1 cellular context compared by ENCODE assay signal in the genomic region with DNA sequence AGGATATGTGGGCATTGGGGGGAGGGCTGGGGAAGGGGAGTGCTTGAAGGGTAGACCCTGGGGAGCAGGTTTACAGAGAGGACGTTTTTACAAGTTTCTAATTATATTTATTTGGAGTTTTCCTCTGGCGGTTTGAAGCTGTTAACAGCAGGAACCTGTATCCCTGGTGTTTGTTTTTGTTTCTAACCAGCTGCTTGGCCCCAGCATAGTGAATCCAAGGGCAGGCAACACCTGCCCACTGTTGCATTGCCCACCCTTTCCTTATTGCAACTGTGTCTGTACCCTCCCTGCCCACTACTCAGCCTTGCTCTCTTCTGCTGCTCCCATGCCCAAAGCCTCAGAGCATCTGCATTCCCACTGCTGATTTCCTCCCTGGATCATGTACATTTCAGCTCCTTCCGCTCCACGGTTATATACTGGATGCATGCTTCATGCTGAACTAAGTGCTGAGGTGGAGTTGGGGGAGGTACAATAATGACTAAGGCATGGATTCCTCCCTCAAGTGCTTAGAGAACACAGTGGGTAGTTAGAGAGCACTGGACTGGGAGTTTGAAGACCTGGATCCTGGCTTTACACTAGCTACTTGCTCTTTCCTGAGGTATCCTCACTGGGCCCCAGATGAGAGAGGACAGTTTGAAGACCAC.
TF ChIP-seq lines count a peak whose summit lies in the region.

No MANE protein-coding gene starts in this region.

TF ChIP-seq in SK-N-SH, 30 proteins besides CTCF, POLR2A, EP300 and RAD21:
- TF ChIP-seq MEF2A (IDR thresholded peaks at IDR 0.05; ENCODE audit: borderline replicate concordance, low read depth) (no peak), TCF12 (IDR thresholded peaks at IDR 0.05) (no peak), NRF1 (IDR thresholded peaks at IDR 0.05; ENCODE audit: low read depth, low read length) (no peak), GABPA (IDR thresholded peaks at IDR 0.05; ENCODE audit: low read depth) (no peak), JUND (IDR thresholded peaks at IDR 0.05) (no peak)
- TF ChIP-seq, protein P1, sequence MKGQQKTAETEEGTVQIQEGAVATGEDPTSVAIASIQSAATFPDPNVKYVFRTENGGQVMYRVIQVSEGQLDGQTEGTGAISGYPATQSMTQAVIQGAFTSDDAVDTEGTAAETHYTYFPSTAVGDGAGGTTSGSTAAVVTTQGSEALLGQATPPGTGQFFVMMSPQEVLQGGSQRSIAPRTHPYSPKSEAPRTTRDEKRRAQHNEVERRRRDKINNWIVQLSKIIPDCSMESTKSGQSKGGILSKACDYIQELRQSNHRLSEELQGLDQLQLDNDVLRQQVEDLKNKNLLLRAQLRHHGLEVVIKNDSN (IDR thresholded peaks at IDR 0.05; ENCODE audit: borderline replicate concordance, low read depth): no peak
- TF ChIP-seq, protein P2, sequence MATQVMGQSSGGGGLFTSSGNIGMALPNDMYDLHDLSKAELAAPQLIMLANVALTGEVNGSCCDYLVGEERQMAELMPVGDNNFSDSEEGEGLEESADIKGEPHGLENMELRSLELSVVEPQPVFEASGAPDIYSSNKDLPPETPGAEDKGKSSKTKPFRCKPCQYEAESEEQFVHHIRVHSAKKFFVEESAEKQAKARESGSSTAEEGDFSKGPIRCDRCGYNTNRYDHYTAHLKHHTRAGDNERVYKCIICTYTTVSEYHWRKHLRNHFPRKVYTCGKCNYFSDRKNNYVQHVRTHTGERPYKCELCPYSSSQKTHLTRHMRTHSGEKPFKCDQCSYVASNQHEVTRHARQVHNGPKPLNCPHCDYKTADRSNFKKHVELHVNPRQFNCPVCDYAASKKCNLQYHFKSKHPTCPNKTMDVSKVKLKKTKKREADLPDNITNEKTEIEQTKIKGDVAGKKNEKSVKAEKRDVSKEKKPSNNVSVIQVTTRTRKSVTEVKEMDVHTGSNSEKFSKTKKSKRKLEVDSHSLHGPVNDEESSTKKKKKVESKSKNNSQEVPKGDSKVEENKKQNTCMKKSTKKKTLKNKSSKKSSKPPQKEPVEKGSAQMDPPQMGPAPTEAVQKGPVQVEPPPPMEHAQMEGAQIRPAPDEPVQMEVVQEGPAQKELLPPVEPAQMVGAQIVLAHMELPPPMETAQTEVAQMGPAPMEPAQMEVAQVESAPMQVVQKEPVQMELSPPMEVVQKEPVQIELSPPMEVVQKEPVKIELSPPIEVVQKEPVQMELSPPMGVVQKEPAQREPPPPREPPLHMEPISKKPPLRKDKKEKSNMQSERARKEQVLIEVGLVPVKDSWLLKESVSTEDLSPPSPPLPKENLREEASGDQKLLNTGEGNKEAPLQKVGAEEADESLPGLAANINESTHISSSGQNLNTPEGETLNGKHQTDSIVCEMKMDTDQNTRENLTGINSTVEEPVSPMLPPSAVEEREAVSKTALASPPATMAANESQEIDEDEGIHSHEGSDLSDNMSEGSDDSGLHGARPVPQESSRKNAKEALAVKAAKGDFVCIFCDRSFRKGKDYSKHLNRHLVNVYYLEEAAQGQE (IDR thresholded peaks at IDR 0.05; ENCODE audit: low read depth, low read length): no peak
TF ChIP-seq in SK-N-SH: peak in this region for 0.
